In genomic region chr18:36835927-36836326, GRCh38 we compare ENCODE assay signal across 27 cellular contexts. TPM values are rescaled to one million over a fixed set of nuclear protein-coding genes. Genes with fewer than 3 reads are reported as not detected.
DNase-seq lines count a peak whose midpoint lies in the region; FAIRE-seq and TF ChIP-seq lines count a peak whose summit lies in the region.
"Had no signal": no experiment of that assay in that cellular context is flagged by ENCODE, and none has a peak within 500 bp of the region (broad histone marks: within the 10 kb centered on the region; RNA-seq: fewer than 3 reads in every experiment).

No MANE protein-coding gene starts in this region.

- intact Hi-C loops in head of caudate nucleus (cut with DNase I): no loop called here

- H3K4me3 ChIP-seq in Karpas-422 (ENCODE audit: low read length): no peak overlapping the region
- H3K4me3 ChIP-seq: A549; BLaER1 treated with 17β-estradiol and CSF1 and Interleukin-3, amounts not matched to agents 10 nM and 100 nM; GM12878 had no signal

- H2AFZ ChIP-seq in Karpas-422 (ENCODE audit: low read length): no peak overlapping the region

- in situ Hi-C loops in KBM-7 (cut with MboI; ENCODE audit: low pct_unique_long_range_greater_than_20kb, low sequenced_read_pairs): no loop called here

- H3K9ac ChIP-seq in Karpas-422 (ENCODE audit: low read length): no peak overlapping the region
- H3K9ac ChIP-seq: BLaER1 treated with 17β-estradiol and CSF1 and Interleukin-3, amounts not matched to agents 10 nM and 100 nM had no signal

- H3K79me2 ChIP-seq in Karpas-422 (ENCODE audit: low read length): peaks cover 19% of the 10 kb centered on the region

- H3K9me2 ChIP-seq in Karpas-422 (replicated peaks; ENCODE audit: insufficient read depth, low read length): no peaks in the 10 kb centered on the region

- H3K9me3 ChIP-seq in Karpas-422 (ENCODE audit: low read length): no peaks in the 10 kb centered on the region
- H3K9me3 ChIP-seq: A549, Caco-2 had no signal

- no peaks in the 10 kb centered on the region for H4K20me1 ChIP-seq in Karpas-422 (ENCODE audit: insufficient read depth, low read depth, low read length)
- H4K20me1 ChIP-seq: BLaER1 treated with 17β-estradiol and CSF1 and Interleukin-3, amounts not matched to agents 10 nM and 100 nM had no signal

- H3K36me3 ChIP-seq in Karpas-422 (ENCODE audit: insufficient read depth, low read length): peaks cover 19% of the 10 kb centered on the region

- FAIRE-seq in D721Med (lab: Jason Lieb, UNC): no peak
- FAIRE-seq: A549, GM12878, GM12892, GM18507 had no signal

- H3K27ac ChIP-seq in Karpas-422 (ENCODE audit: low read length): no peak overlapping the region
- H3K27ac ChIP-seq: 22Rv1; A549; BLaER1 treated with 17β-estradiol and CSF1 and Interleukin-3, amounts not matched to agents 10 nM and 100 nM; C4-2B had no signal

- DNase-seq in Karpas-422 (peak; percentile 28), foreskin melanocyte (peak; percentile 53), globus pallidus (ENCODE audit: low spot score) (peak; percentile 29), pons (ENCODE audit: low spot score) (peak; percentile 41), D721Med (ENCODE audit: insufficient read length, low spot score) (no peak), head of caudate nucleus (no peak), KBM-7 (no peak)
- DNase-seq in stimulated activated CD8-positive, alpha-beta memory T cell treated with anti-CD3 and anti-CD28 coated beads, Interleukin-4, amount 100 ng/mL, for 48 hours: no peak
- DNase-seq: AML-193; Caco-2; Calu3; CD4-positive, alpha-beta T cell; CD8-positive, alpha-beta T cell; DMS 273 treated with DMSO at 0.1 percent for 48 hours; DMS153; DMS53; DMS79; DND-41; EL; GDM1 had no signal

- H3K4me2 ChIP-seq in Karpas-422 (ENCODE audit: low read depth, low read length, poor library complexity, severe bottlenecking): no peak overlapping the region
- H3K4me2 ChIP-seq: A549; BLaER1 treated with 17β-estradiol and CSF1 and Interleukin-3, amounts not matched to agents 10 nM and 100 nM had no signal

- no peaks in the 10 kb centered on the region for H3K27me3 ChIP-seq in Karpas-422 (ENCODE audit: low read length)
- H3K27me3 ChIP-seq: BLaER1 treated with 17β-estradiol and CSF1 and Interleukin-3, amounts not matched to agents 10 nM and 100 nM had no signal

- H3K4me1 ChIP-seq in Karpas-422 (ENCODE audit: low read length): peaks cover 24% of the 10 kb centered on the region
- H3K4me1 ChIP-seq: A549, Caco-2 had no signal

- no peak for TF ChIP-seq CTCF in D721Med (IDR thresholded peaks at IDR 0.05; ENCODE audit: insufficient read depth, missing control alignments)

RNA-seq across cellular contexts. Expression of gene KIAA1328, which starts 7.0 kb away (rescaled TPM):
- total RNA-seq in Karpas-422 (2014; rRNA removed; shearing (Covaris generic); ENCODE audit: low replicate concordance): 14.0 and 15.5 TPM in 2 replicates

RNA-seq across cellular contexts. Expression of gene TPGS2, which starts 7.1 kb away (rescaled TPM):
- total RNA-seq in Karpas-422 (2014; rRNA removed; shearing (Covaris generic); ENCODE audit: low replicate concordance): 116 and 160 TPM in 2 replicates

Comparison
In these comparisons a context has a peak if more than half of its experiments do, and no peak if none do; other contexts are left out.
1. DNase-seq: peak in Karpas-422 (single experiment), foreskin melanocyte (single experiment), globus pallidus (single experiment) and pons (single experiment); none in D721Med (single experiment), head of caudate nucleus (0 of 42), KBM-7 (single experiment) and stimulated activated CD8-positive, alpha-beta memory T cell treated with anti-CD3 and anti-CD28 coated beads, Interleukin-4, amount 100 ng/mL, for 48 hours (single experiment).